In genomic region chr2:216687646-216688045, GRCh38 we compare ENCODE assay signal across 8 cellular contexts.
DNase-seq lines count a peak whose midpoint lies in the region; ATAC-seq and TF ChIP-seq lines count a peak whose summit lies in the region.

No MANE protein-coding gene starts in this region.

- no peaks in the 10 kb centered on the region for H3K9me3 ChIP-seq in WERI-Rb-1 (ENCODE audit: severe bottlenecking)

- in situ Hi-C loops in ACHN (cut with HindIII; ENCODE audit: low pct_ligation_motif_present, low pct_unique_long_range_greater_than_20kb, low sequenced_read_pairs) = no loop called here

- H3K27me3 ChIP-seq in WERI-Rb-1 (ENCODE audit: insufficient read depth, low read depth, severe bottlenecking) = no peaks in the 10 kb centered on the region

- ATAC-seq in GM19035 (IDR thresholded peaks at IDR 0.05; ENCODE audit: unreplicated experiment) (no peak), HG02763 (IDR thresholded peaks at IDR 0.05; ENCODE audit: unreplicated experiment) (no peak)

- DNase-seq in ACHN = peak; percentile 16
- no peak for DNase-seq in GM12864 (ENCODE audit: low read depth)
- DNase-seq in WERI-Rb-1 = peak; percentile 50
- peak; percentile 27 for DNase-seq in germinal center (ENCODE audit: low spot score)
- no peak for DNase-seq in DMS79 (lab: John Stamatoyannopoulos, UW)
- no peak for DNase-seq in SW 1271 (lab: John Stamatoyannopoulos, UW)

- peak; percentile 52 for TF ChIP-seq CTCF in GM12864 (IDR thresholded peaks at IDR 0.05; ENCODE audit: low read depth, low read length, missing control alignments)
- peak; percentile 69 for TF ChIP-seq CTCF in WERI-Rb-1 (IDR thresholded peaks at IDR 0.05; ENCODE audit: low read depth, low read length)

- no peak overlapping the region for H3K4me3 ChIP-seq in GM12864 (ENCODE audit: low read depth, low read length)
- no peak overlapping the region for H3K4me3 ChIP-seq in WERI-Rb-1 (ENCODE audit: low read depth, low read length)

- no peak overlapping the region for H3K27ac ChIP-seq in WERI-Rb-1

- no peaks in the 10 kb centered on the region for H3K36me3 ChIP-seq in WERI-Rb-1

Comparison
In these comparisons a context has a peak if more than half of its experiments do, and no peak if none do; other contexts are left out.
1. DNase-seq: peak in ACHN (single experiment), WERI-Rb-1 (single experiment) and germinal center (single experiment); none in GM12864 (single experiment), DMS79 (single experiment) and SW 1271 (0 of 2).